Comparison of ENCODE assay signal across 26 cellular contexts in genomic region chr4:101050836-101051205, GRCh38.
"Had no signal": no experiment of that assay in that cellular context is flagged by ENCODE, and none has a peak within 500 bp of the region (broad histone marks: within the 10 kb centered on the region; RNA-seq: fewer than 3 reads in every experiment).

No MANE protein-coding gene starts in this region.

- H3K4me1 ChIP-seq: adrenal gland, ascending aorta, pancreas had no signal

- H3K4me3 ChIP-seq: adrenal gland, ascending aorta, pancreas, skin epidermis, thoracic aorta, vagina had no signal

- H3K27me3 Mint-ChIP-seq: naive thymus-derived CD8-positive, alpha-beta T cell; type B pancreatic cell had no signal

- FAIRE-seq: colon, endothelial cell of umbilical vein, islet of Langerhans, pancreas had no signal

- H3K27me3 ChIP-seq: adrenal gland, ascending aorta, neutrophil, pancreas, vagina had no signal

- H3K27ac Mint-ChIP-seq: activated naive CD4-positive, alpha-beta T cell treated with anti-CD3 and anti-CD28 coated beads, Interleukin-2, amount 50 U/mL, for 72 hours; mesothelial cell of epicardium; type B pancreatic cell had no signal

- H3K36me3 ChIP-seq: adrenal gland, ascending aorta, neutrophil, pancreas, thoracic aorta, vagina had no signal

- ATAC-seq: esophagus mucosa; left ventricle myocardium superior; naive thymus-derived CD8-positive, alpha-beta T cell; pancreas; right cardiac atrium had no signal

- H3K27ac ChIP-seq: adrenal gland, ascending aorta, neutrophil, pancreas, skin epidermis, thoracic aorta, vagina, VCaP had no signal

- H3K36me3 Mint-ChIP-seq: activated naive CD4-positive, alpha-beta T cell treated with anti-CD3 and anti-CD28 coated beads, Interleukin-2, amount 50 U/mL, for 72 hours; mesothelial cell of epicardium; type B pancreatic cell had no signal

- H3K4me3 Mint-ChIP-seq: mesothelial cell of epicardium; naive thymus-derived CD8-positive, alpha-beta T cell; type B pancreatic cell had no signal

- DNase-seq: activated CD4-positive, alpha-beta T cell treated with anti-CD3 and anti-CD28 coated beads for 1 hour; activated CD8-positive, alpha-beta memory T cell treated with anti-CD3 and anti-CD28 coated beads for 24 hours; adrenal gland; central memory CD4-positive, alpha-beta T cell; effector memory CD4-positive, alpha-beta T cell; foreskin melanocyte; left ventricle myocardium superior; mammary epithelial cell; naive thymus-derived CD8-positive, alpha-beta T cell; pancreas; right cardiac atrium; stimulated activated CD4-positive, alpha-beta T cell treated with anti-CD3 and anti-CD28 coated beads, Interleukin-1b, Interleukin-23, amount 100 ng/mL, for 48 hours; SW 1271 had no signal

- H3K9me3 Mint-ChIP-seq: activated naive CD4-positive, alpha-beta T cell treated with anti-CD3 and anti-CD28 coated beads, Interleukin-2, amount 50 U/mL, for 72 hours; mesothelial cell of epicardium; naive thymus-derived CD8-positive, alpha-beta T cell; type B pancreatic cell had no signal

- H3K9me3 ChIP-seq: adrenal gland, ascending aorta, neutrophil, pancreas, thoracic aorta, vagina had no signal
